24 cellular contexts compared by ENCODE assay signal in genomic region chr10:4271193-4271592, GRCh38.
"Had no signal": no experiment of that assay in that cellular context is flagged by ENCODE, and none has a peak within 500 bp of the region (broad histone marks: within the 10 kb centered on the region; RNA-seq: fewer than 3 reads in every experiment).

No MANE protein-coding gene starts in this region.

- H3K27ac ChIP-seq: hepatocyte, lower lobe of right lung, pancreas, psoas muscle, suprapubic skin, transverse colon, VCaP had no signal

- H3K9me3 Mint-ChIP-seq: activated CD4-positive, alpha-beta memory T cell treated with anti-CD3 and anti-CD28 coated beads for 36 hours; activated naive CD4-positive, alpha-beta T cell treated with anti-CD3 and anti-CD28 coated beads, Interleukin-2, amount 10 ng/mL, durations not matched to agents 7 days and 5 days; activated T-cell treated with anti-CD3 and anti-CD28 coated beads, Interleukin-2, amount 50 U/mL, for 24 hours; dendritic cell treated with granulocyte-macrophage colony-stimulating factor and Interleukin-4, amounts not matched to agents 40 ng/mL and 50 ng/mL, for 4 days; immature natural killer cell had no signal

- H3K27ac Mint-ChIP-seq: activated CD4-positive, alpha-beta memory T cell treated with anti-CD3 and anti-CD28 coated beads for 36 hours; activated naive CD4-positive, alpha-beta T cell treated with anti-CD3 and anti-CD28 coated beads, Interleukin-2, amount 10 ng/mL, durations not matched to agents 7 days and 5 days; activated naive CD8-positive, alpha-beta T cell treated with anti-CD3 and anti-CD28 coated beads, Interleukin-2, amount 10 ng/mL, durations not matched to agents 7 days and 5 days; activated T-cell treated with anti-CD3 and anti-CD28 coated beads, Interleukin-2, amount 50 U/mL, for 24 hours; dendritic cell treated with granulocyte-macrophage colony-stimulating factor and Interleukin-4, amounts not matched to agents 40 ng/mL and 50 ng/mL, for 4 days; immature natural killer cell; nephron had no signal

- H3K36me3 Mint-ChIP-seq: activated CD4-positive, alpha-beta memory T cell treated with anti-CD3 and anti-CD28 coated beads for 36 hours; activated naive CD4-positive, alpha-beta T cell treated with anti-CD3 and anti-CD28 coated beads, Interleukin-2, amount 10 ng/mL, durations not matched to agents 7 days and 5 days; immature natural killer cell had no signal

- H3K4me2 ChIP-seq: hepatocyte had no signal

- H3K27me3 ChIP-seq: gastrocnemius medialis, hepatocyte, suprapubic skin, transverse colon had no signal

- DNase-seq: activated CD4-positive, alpha-beta memory T cell treated with anti-CD3 and anti-CD28 coated beads for 36 hours; activated CD4-positive, alpha-beta T cell treated with anti-CD3 and anti-CD28 coated beads for 48 hours; activated CD8-positive, alpha-beta memory T cell treated with anti-CD3 and anti-CD28 coated beads, Interleukin-2, amount 50 U/mL, for 48 hours; activated gamma-delta T cell; activated naive CD4-positive, alpha-beta T cell treated with anti-CD3 and anti-CD28 coated beads, Interleukin-2, amount 10 ng/mL, durations not matched to agents 7 days and 5 days; activated naive CD8-positive, alpha-beta T cell treated with anti-CD3 and anti-CD28 coated beads, Interleukin-2, amount 10 ng/mL, durations not matched to agents 7 days and 5 days; activated T-cell treated with anti-CD3 and anti-CD28 coated beads, Interleukin-2, amount 50 U/mL, for 24 hours; central memory CD4-positive, alpha-beta T cell; gastrocnemius medialis; immature natural killer cell; lower lobe of right lung; mucosa of descending colon; pancreas; psoas muscle; stimulated activated CD4-positive, alpha-beta T cell treated with anti-CD3 and anti-CD28 coated beads, Interleukin-15, amount 100 ng/mL, for 24 hours; stimulated activated CD4-positive, alpha-beta T cell treated with anti-CD3 and anti-CD28 coated beads, Interleukin-2, amount 100 ng/mL, for 24 hours; stimulated activated naive CD4-positive, alpha-beta T cell; T-helper 1 cell; transverse colon had no signal

- H3K9me3 ChIP-seq: gastrocnemius medialis, lower lobe of right lung, mucosa of descending colon, pancreas, psoas muscle, suprapubic skin, transverse colon had no signal

- H3K4me1 Mint-ChIP-seq: activated naive CD4-positive, alpha-beta T cell treated with anti-CD3 and anti-CD28 coated beads, Interleukin-2, amount 10 ng/mL, durations not matched to agents 7 days and 5 days; immature natural killer cell had no signal

- H3K4me1 ChIP-seq: pancreas had no signal

- H2AFZ ChIP-seq: hepatocyte had no signal

- H3K4me3 Mint-ChIP-seq: activated CD4-positive, alpha-beta memory T cell treated with anti-CD3 and anti-CD28 coated beads for 36 hours; activated naive CD4-positive, alpha-beta T cell treated with anti-CD3 and anti-CD28 coated beads, Interleukin-2, amount 10 ng/mL, durations not matched to agents 7 days and 5 days; activated naive CD8-positive, alpha-beta T cell treated with anti-CD3 and anti-CD28 coated beads, Interleukin-2, amount 10 ng/mL, durations not matched to agents 7 days and 5 days; activated T-cell treated with anti-CD3 and anti-CD28 coated beads, Interleukin-2, amount 50 U/mL, for 24 hours; dendritic cell treated with granulocyte-macrophage colony-stimulating factor and Interleukin-4, amounts not matched to agents 40 ng/mL and 50 ng/mL, for 4 days; immature natural killer cell; nephron had no signal

- H3K36me3 ChIP-seq: gastrocnemius medialis, lower lobe of right lung, pancreas, suprapubic skin, transverse colon had no signal

- H3K4me3 ChIP-seq: gastrocnemius medialis, hepatocyte, lower lobe of right lung, mucosa of descending colon, pancreas, psoas muscle, suprapubic skin, transverse colon had no signal

- H3K27me3 Mint-ChIP-seq: dendritic cell treated with granulocyte-macrophage colony-stimulating factor and Interleukin-4, amounts not matched to agents 40 ng/mL and 50 ng/mL, for 4 days had no signal

- H3K79me2 ChIP-seq: hepatocyte had no signal
